ENCODE assay signal across 2 cellular contexts in genomic region chr1:76218888-76219588, GRCh38.
TF ChIP-seq lines count a peak whose summit lies in the region.

No MANE protein-coding gene starts in this region.

TF ChIP-seq in WTC11, 78 proteins besides CTCF, POLR2A, EP300 and RAD21 (continued from another document):
- TF ChIP-seq ARID4B (CRISPR knock-in tag; IDR thresholded peaks at IDR 0.05; ENCODE audit: borderline replicate concordance) (no peak), EMX1 (CRISPR knock-in tag; IDR thresholded peaks at IDR 0.05) (no peak), ZNF281 (CRISPR knock-in tag; IDR thresholded peaks at IDR 0.05) (no peak), ZNF512 (CRISPR knock-in tag; IDR thresholded peaks at IDR 0.05; ENCODE audit: borderline replicate concordance) (no peak), ZBTB21 (CRISPR knock-in tag; IDR thresholded peaks at IDR 0.05; ENCODE audit: borderline replicate concordance) (no peak), ZNF423 (CRISPR knock-in tag; IDR thresholded peaks at IDR 0.05) (no peak), JAZF1 (CRISPR knock-in tag; IDR thresholded peaks at IDR 0.05) (no peak)

TF ChIP-seq in GM23338, 12 proteins besides CTCF, POLR2A, EP300 and RAD21 (continued from another document):
- TF ChIP-seq ZNF462 (CRISPR knock-in tag; IDR thresholded peaks at IDR 0.05) (no peak), EZH2phosphoT487 (IDR thresholded peaks at IDR 0.05; ENCODE audit: unreplicated experiment) (no peak), NANOG (IDR thresholded peaks at IDR 0.05; ENCODE audit: borderline replicate concordance) (no peak)
